10 cellular contexts compared by ENCODE assay signal in the genomic region with DNA sequence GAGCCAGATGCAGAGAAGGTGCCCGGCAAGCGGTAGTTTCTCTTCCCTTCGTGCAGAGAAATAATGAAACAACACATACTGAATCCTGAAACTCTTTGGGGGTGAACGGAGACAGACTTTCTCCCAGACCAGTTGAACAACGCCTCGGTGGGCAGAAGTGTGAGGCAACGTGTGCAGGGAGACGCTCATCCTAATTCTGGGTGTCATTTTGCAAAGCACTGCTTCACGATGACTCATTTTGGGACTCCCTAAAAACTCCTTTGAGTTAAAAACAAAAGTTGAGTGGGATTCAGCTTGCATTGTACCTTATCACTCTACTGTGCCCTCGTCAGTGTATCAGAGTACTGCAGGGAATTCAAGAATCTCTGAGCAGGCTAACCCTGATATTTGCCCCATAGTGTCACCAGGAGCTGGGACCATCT. TPM values are rescaled to one million over a fixed set of nuclear protein-coding genes. Genes with fewer than 3 reads are reported as not detected.
DNase-seq lines count a peak whose midpoint lies in the region; ATAC-seq and FAIRE-seq lines count a peak whose summit lies in the region.
"Had no signal": no experiment of that assay in that cellular context is flagged by ENCODE, and none has a peak within 500 bp of the region (broad histone marks: within the 10 kb centered on the region; RNA-seq: fewer than 3 reads in every experiment).

No MANE protein-coding gene starts in this region.

- peak overlapping the region; percentile 15 for H2AFZ ChIP-seq in neuronal stem cell (ENCODE audit: low read length)

- peak; percentile 93 for FAIRE-seq in GM18507 (lab: Jason Lieb, UNC)
- FAIRE-seq: pancreas had no signal

- H3K9ac ChIP-seq in neuronal stem cell (ENCODE audit: low read depth, low read length, poor library complexity): no peak overlapping the region

- no peaks in the 10 kb centered on the region for H3K27me3 ChIP-seq in neuronal stem cell (ENCODE audit: control insufficient read depth in 3 of 3, insufficient read depth in 3 of 3, low read depth in 1 of 3, low read length in 3 of 3)
- H3K27me3 ChIP-seq: pancreas had no signal

- no peak overlapping the region for H3K14ac ChIP-seq in neuronal stem cell (ENCODE audit: low read length)

- no CpG with 5 or more reads among the region's 10 CpGs for WGBS in neuronal stem cell (ENCODE audit: extremely low coverage in 2 of 2, insufficient read length in 2 of 2, insufficient replicate concordance in 1 of 2), 2 donors

- H2AK5ac ChIP-seq in neuronal stem cell (ENCODE audit: low read depth, low read length): no peak overlapping the region

- no peak overlapping the region for H2BK5ac ChIP-seq in neuronal stem cell (ENCODE audit: low read length)

- H3K4ac ChIP-seq in neuronal stem cell (ENCODE audit: low read length): no peak overlapping the region

- H2BK15ac ChIP-seq in neuronal stem cell (ENCODE audit: low read length): no peak overlapping the region

- no peak overlapping the region for H2BK12ac ChIP-seq in neuronal stem cell (ENCODE audit: low read length)

- H3K18ac ChIP-seq in neuronal stem cell (ENCODE audit: low read length): no peak overlapping the region

- H3K9me3 ChIP-seq in neuronal stem cell (replicated peaks in 1 of 2; ENCODE audit: control insufficient read depth in 2 of 2, insufficient read depth in 1 of 2, low read depth in 1 of 2, low read length in 2 of 2): no peaks in the 10 kb centered on the region
- H3K9me3 ChIP-seq: pancreas had no signal

- ATAC-seq in GM21367 (IDR thresholded peaks at IDR 0.05; ENCODE audit: unreplicated experiment) (peak; percentile 51), HG03432 (IDR thresholded peaks at IDR 0.05; ENCODE audit: unreplicated experiment) (peak; percentile 68)
- ATAC-seq: pancreas had no signal

- H4K8ac ChIP-seq in neuronal stem cell (ENCODE audit: low read depth, low read length): no peak overlapping the region

- H3K36me3 ChIP-seq in neuronal stem cell (replicated peaks in 1 of 2; ENCODE audit: control insufficient read depth in 2 of 2, insufficient read depth in 2 of 2, low read length in 2 of 2): no peaks in the 10 kb centered on the region
- H3K36me3 ChIP-seq: pancreas had no signal

- H4K91ac ChIP-seq in neuronal stem cell (ENCODE audit: low read depth, low read length, poor library complexity): no peak overlapping the region

- no peak overlapping the region for H3K27ac ChIP-seq in neuronal stem cell (replicated peaks; ENCODE audit: low read length)
- H3K27ac ChIP-seq: pancreas, VCaP had no signal

- DNase-seq in GM18507 (ENCODE audit: extremely low spot score, insufficient read length, low read depth) (peak; percentile 49), neuronal stem cell (ENCODE audit: low spot score) (no peak), dedifferentiated amniotic fluid mesenchymal stem cell (ENCODE audit: extremely low spot score) (no peak), inferior parietal cortex (ENCODE audit: extremely low spot score) (no peak), NCI-H2107 (lab: John Stamatoyannopoulos, UW) (no peak), DMS79 treated with DMSO at 0.1 percent for 48 hours (lab: John Stamatoyannopoulos, UW) (no peak)

- peaks cover 5 to 14% of the 10 kb centered on the region in 2 donors for H3K4me1 ChIP-seq in neuronal stem cell (ENCODE audit: control insufficient read depth in 2 of 2, insufficient read depth in 1 of 2, low read depth in 1 of 2, low read length in 2 of 2)
- H3K4me1 ChIP-seq: pancreas had no signal

- H3K23ac ChIP-seq in neuronal stem cell (ENCODE audit: low read depth, low read length, poor library complexity): no peak overlapping the region

- peaks cover 6% of the 10 kb centered on the region for H3K79me1 ChIP-seq in neuronal stem cell (ENCODE audit: low read depth, low read length)

- H2BK120ac ChIP-seq in neuronal stem cell (ENCODE audit: low read depth, low read length): no peak overlapping the region

- H3K4me2 ChIP-seq in neuronal stem cell (ENCODE audit: insufficient read depth, low read length, poor library complexity, severe bottlenecking): no peak overlapping the region

- no peak overlapping the region for H3K4me3 ChIP-seq in neuronal stem cell (ENCODE audit: low read length in 2 of 2)
- H3K4me3 ChIP-seq: pancreas had no signal

RNA-seq across cellular contexts. Expression of a gene that starts 3.5 kb away (rescaled TPM):
- polyA plus RNA-seq in neuronal stem cell (2013, experiment 1 of 2): 43.4 TPM
- polyA plus RNA-seq in neuronal stem cell (2013, experiment 2 of 2): 43.4 TPM
